Comparison of ENCODE assay signal across 8 cellular contexts in genomic region chr12:94261781-94262180, GRCh38.
DNase-seq lines count a peak whose midpoint lies in the region; ATAC-seq and TF ChIP-seq lines count a peak whose summit lies in the region.

No MANE protein-coding gene starts in this region.

- peaks cover 40% of the 10 kb centered on the region for H3K4me1 Mint-ChIP-seq in CD8-positive, alpha-beta T cell (ENCODE audit: low read depth)

- ATAC-seq in CD8-positive, alpha-beta T cell, result no peak
- ATAC-seq in HG02678 (IDR thresholded peaks at IDR 0.05; ENCODE audit: unreplicated experiment), result no peak
- ATAC-seq in HG02571 (IDR thresholded peaks at IDR 0.05; ENCODE audit: unreplicated experiment), result no peak

- H3K4me3 ChIP-seq in CD8-positive, alpha-beta T cell (ENCODE audit: low read depth, low read length), result peak overlapping the region; percentile 68
- H3K4me3 ChIP-seq in SJCRH30, result peak overlapping the region; percentile 55
- peak overlapping the region; percentile 3 for H3K4me3 ChIP-seq in endocrine pancreas (ENCODE audit: control insufficient read depth, insufficient read depth, low read length)
- peak overlapping the region; percentile 42 for H3K4me3 ChIP-seq in prostate gland

- H3K27me3 Mint-ChIP-seq in CD8-positive, alpha-beta T cell (ENCODE audit: low read depth), result no peaks in the 10 kb centered on the region

- no peaks in the 10 kb centered on the region for H3K9me3 Mint-ChIP-seq in CD8-positive, alpha-beta T cell

- 35% methylated on average over 3 of the region's 3 CpGs for WGBS in prostate gland

- H3K27ac Mint-ChIP-seq in CD8-positive, alpha-beta T cell, result peak overlapping the region; percentile 99

- H3K36me3 Mint-ChIP-seq in CD8-positive, alpha-beta T cell, result peaks cover 27% of the 10 kb centered on the region

- no peaks in the 10 kb centered on the region for H3K36me3 ChIP-seq in CD8-positive, alpha-beta T cell (ENCODE audit: insufficient read depth, low read length)
- H3K36me3 ChIP-seq in SJCRH30 (no peaks in the 10 kb centered on the region), endocrine pancreas (ENCODE audit: control insufficient read depth, insufficient read depth, low read length) (no peaks in the 10 kb centered on the region), prostate gland (no peaks in the 10 kb centered on the region)

- DNase-seq in CD8-positive, alpha-beta T cell, result no peak
- DNase-seq in SJCRH30, result no peak
- no peak for DNase-seq in prostate gland (ENCODE audit: low spot score)
- no peak for DNase-seq in hippocampal formation (lab: John Stamatoyannopoulos, UW)
- no peak for DNase-seq in NCI-H2081 treated with DMSO at 0.1 percent for 48 hours (lab: John Stamatoyannopoulos, UW)

- H3K4me1 ChIP-seq in CD8-positive, alpha-beta T cell (ENCODE audit: insufficient read depth, low read length), result peaks cover 21% of the 10 kb centered on the region
- H3K4me1 ChIP-seq in SJCRH30 (no peaks in the 10 kb centered on the region), endocrine pancreas (ENCODE audit: control insufficient read depth, insufficient read depth, low read length) (peaks cover 4% of the 10 kb centered on the region), prostate gland (replicated peaks) (no peaks in the 10 kb centered on the region)

- H3K27ac ChIP-seq in CD8-positive, alpha-beta T cell (ENCODE audit: low read depth, low read length), result peak overlapping the region; percentile 74
- H3K27ac ChIP-seq in SJCRH30, result no peak overlapping the region
- H3K27ac ChIP-seq in prostate gland, result peak overlapping the region; percentile 65 to 73

- H3K9me3 ChIP-seq in CD8-positive, alpha-beta T cell (ENCODE audit: low read length), result no peaks in the 10 kb centered on the region
- H3K9me3 ChIP-seq in SJCRH30 (replicated peaks), result no peaks in the 10 kb centered on the region
- no peaks in the 10 kb centered on the region for H3K9me3 ChIP-seq in endocrine pancreas (ENCODE audit: control insufficient read depth, low read length)
- no peaks in the 10 kb centered on the region for H3K9me3 ChIP-seq in prostate gland

- peak overlapping the region; percentile 99 for H3K4me3 Mint-ChIP-seq in CD8-positive, alpha-beta T cell

- POLR2A ChIA-PET in CD8-positive, alpha-beta T cell (lab: Charles Lee), result interaction anchor here (0.8 to 2.1 kb wide), 10 partner anchors 8 to 672 kb away, joined by 3 to 10 read pairs (median 4); partner anchors contain the start of genes CEP83 and PLXNC1

- CTCF ChIA-PET in CD8-positive, alpha-beta T cell (lab: Charles Lee), result interaction anchor here (0.9 to 1.4 kb wide), 3 partner anchors 8 to 160 kb away, joined by 3 to 5 read pairs (median 3); no protein-coding TSS in a partner anchor

- H3K9ac ChIP-seq in endocrine pancreas (ENCODE audit: control insufficient read depth, insufficient read depth, low read length), result no peak overlapping the region

- TF ChIP-seq CTCF in CD8-positive, alpha-beta T cell (IDR thresholded peaks at IDR 0.05), result no peak
- TF ChIP-seq CTCF in prostate gland (IDR thresholded peaks at IDR 0.05), result no peak

- TF ChIP-seq POLR2A in prostate gland (IDR thresholded peaks at IDR 0.05), result no peak

- H3K27me3 ChIP-seq in CD8-positive, alpha-beta T cell (ENCODE audit: insufficient read depth, low read length), result no peaks in the 10 kb centered on the region
- H3K27me3 ChIP-seq in SJCRH30 (no peaks in the 10 kb centered on the region), endocrine pancreas (ENCODE audit: control insufficient read depth, insufficient read depth, low read length) (no peaks in the 10 kb centered on the region), prostate gland (replicated peaks; ENCODE audit: insufficient read depth) (no peaks in the 10 kb centered on the region)

- intact Hi-C loops in CD8-positive, alpha-beta T cell (cut with DNase I, micrococcal nuclease), result loop anchor here (1.0 to 10.0 kb wide), 8 partner anchors 53 to 813 kb away; partner anchors contain the start of genes CEP83 (in 1 of the 2), CRADD (in 1 of the 2) and NR2C1 (in 1 of the 2)
- intact Hi-C loops in prostate gland (cut with DNase I), result loop anchor here (1.0 kb wide), 1 partner anchor 21 kb away; no protein-coding TSS in a partner anchor

Comparison
In these comparisons a context has a peak if more than half of its experiments do, and no peak if none do; other contexts are left out.
1. H3K4me3 ChIP-seq: peak in every context shown above with its lines; median percentile 68 in CD8-positive, alpha-beta T cell; 55 in SJCRH30; 42 in prostate gland; 3 in endocrine pancreas.